ENCODE assay signal across 26 cellular contexts in the genomic region with DNA sequence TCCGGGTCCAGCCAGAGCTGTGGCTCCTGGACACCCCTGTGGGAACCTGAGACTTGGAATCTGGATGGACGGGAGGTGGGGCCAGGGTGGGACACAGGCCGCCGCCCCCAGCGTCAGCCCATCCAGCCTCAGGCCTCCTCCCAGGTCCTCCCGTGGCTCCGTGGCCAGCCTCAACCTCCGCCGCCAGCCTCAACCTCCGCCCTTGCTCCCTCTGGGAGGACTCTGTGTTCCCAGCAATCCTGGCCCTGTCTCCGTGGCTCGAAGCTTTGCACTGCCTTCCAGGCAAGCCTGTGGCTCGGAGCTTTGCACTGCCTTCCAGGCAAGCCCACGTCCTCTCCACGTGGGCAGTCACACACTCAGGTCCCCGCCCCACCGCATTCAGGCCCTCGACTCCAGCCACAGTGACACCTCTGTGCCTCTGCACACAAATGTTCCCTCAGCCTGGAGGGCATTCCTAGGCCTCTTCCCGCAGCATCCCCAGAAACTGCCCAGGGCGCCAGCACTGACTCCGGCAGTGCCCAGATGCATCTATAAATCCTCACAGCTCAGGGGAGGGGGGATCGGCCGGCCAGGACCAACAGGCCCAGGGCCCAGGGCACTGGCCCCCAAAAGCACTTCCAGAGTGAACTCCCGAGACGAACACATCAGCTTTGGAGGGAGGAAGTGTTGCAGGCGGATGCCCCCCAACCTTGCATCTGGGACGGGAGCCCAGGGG.
"Had no signal": no experiment of that assay in that cellular context is flagged by ENCODE, and none has a peak within 500 bp of the region (broad histone marks: within the 10 kb centered on the region; RNA-seq: fewer than 3 reads in every experiment).

No MANE protein-coding gene starts in this region.

- H3K4me1 Mint-ChIP-seq: activated CD4-positive, alpha-beta memory T cell treated with anti-CD3 and anti-CD28 coated beads, Interleukin-2, amount 10 ng/mL, durations not matched to agents 7 days and 5 days; activated CD4-positive, alpha-beta T cell treated with anti-CD3 and anti-CD28 coated beads, Interleukin-2, amount 10 ng/mL, durations not matched to agents 7 days and 5 days; central memory CD8-positive, alpha-beta T cell; naive B cell had no signal

- FAIRE-seq: pancreas, TTC549 had no signal

- H3K4me3 ChIP-seq: breast epithelium, esophagus muscularis mucosa, left lung, pancreas, psoas muscle, thyroid gland had no signal

- DNase-seq: activated CD4-positive, alpha-beta memory T cell treated with anti-CD3 and anti-CD28 coated beads, Interleukin-2, amount 10 ng/mL, durations not matched to agents 7 days and 5 days; activated CD4-positive, alpha-beta T cell treated with anti-CD3 and anti-CD28 coated beads for 1 hour; activated CD4-positive, alpha-beta T cell treated with anti-CD3 and anti-CD28 coated beads, Interleukin-2, amount 10 ng/mL, durations not matched to agents 7 days and 5 days; activated CD8-positive, alpha-beta memory T cell treated with anti-CD3 and anti-CD28 coated beads, Interleukin-2, amount 50 U/mL, for 48 hours; activated gamma-delta T cell treated with Interleukin-2 at 50 U/mL for 16 hours; activated naive CD4-positive, alpha-beta T cell treated with anti-CD3 and anti-CD28 coated beads, Interleukin-2, amount 50 U/mL, for 16 hours; activated T-cell treated with anti-CD3 and anti-CD28 coated beads, Interleukin-2, amount 50 U/mL, for 24 hours; amniotic stem cell; dermis blood vessel endothelial cell; effector CD4-positive, alpha-beta T cell; foreskin keratinocyte; naive B cell; psoas muscle; stimulated activated CD4-positive, alpha-beta T cell treated with anti-CD3 and anti-CD28 coated beads, Interleukin-2, amount 100 ng/mL, for 48 hours; SW 1271; T-helper 9 cell; thyroid gland; WERI-Rb-1 had no signal

- H3K27ac ChIP-seq: breast epithelium, esophagus muscularis mucosa, foreskin keratinocyte, left lung, pancreas, psoas muscle, thyroid gland, WERI-Rb-1 had no signal

- H3K4me1 ChIP-seq: breast epithelium, foreskin keratinocyte, left lung, thyroid gland had no signal

- ATAC-seq: foreskin keratinocyte, left lung, pancreas, psoas muscle had no signal

- H3K4me3 Mint-ChIP-seq: activated CD4-positive, alpha-beta memory T cell treated with anti-CD3 and anti-CD28 coated beads, Interleukin-2, amount 10 ng/mL, durations not matched to agents 7 days and 5 days; activated CD4-positive, alpha-beta T cell treated with anti-CD3 and anti-CD28 coated beads, Interleukin-2, amount 10 ng/mL, durations not matched to agents 7 days and 5 days; activated T-cell treated with anti-CD3 and anti-CD28 coated beads, Interleukin-2, amount 50 U/mL, for 24 hours; central memory CD8-positive, alpha-beta T cell; naive B cell; stimulated activated naive CD8-positive, alpha-beta T cell treated with anti-CD3 and anti-CD28 coated beads, Interleukin-15, Interleukin-2, amounts not matched to agents 100 ng/mL and 50 ng/mL, for 24 hours; T-helper 1 cell treated with Interleukin-12 subunit alpha and Interleukin-12 subunit beta and Interleukin-4 antibody, amounts not matched to agents 30 μg/mL and 1 μg/mL, for 36 hours had no signal

- H3K9me3 Mint-ChIP-seq: activated CD4-positive, alpha-beta memory T cell treated with anti-CD3 and anti-CD28 coated beads, Interleukin-2, amount 10 ng/mL, durations not matched to agents 7 days and 5 days; activated CD4-positive, alpha-beta T cell treated with anti-CD3 and anti-CD28 coated beads, Interleukin-2, amount 10 ng/mL, durations not matched to agents 7 days and 5 days; activated T-cell treated with anti-CD3 and anti-CD28 coated beads, Interleukin-2, amount 50 U/mL, for 24 hours; central memory CD8-positive, alpha-beta T cell; naive B cell; stimulated activated naive CD8-positive, alpha-beta T cell treated with anti-CD3 and anti-CD28 coated beads, Interleukin-15, Interleukin-2, amounts not matched to agents 100 ng/mL and 50 ng/mL, for 24 hours; T-helper 1 cell treated with Interleukin-12 subunit alpha and Interleukin-12 subunit beta and Interleukin-4 antibody, amounts not matched to agents 30 μg/mL and 1 μg/mL, for 36 hours had no signal

- H3K9me3 ChIP-seq: breast epithelium, esophagus muscularis mucosa, left lung, pancreas, psoas muscle, thyroid gland had no signal

- H3K36me3 ChIP-seq: breast epithelium, esophagus muscularis mucosa, left lung, pancreas, thyroid gland, WERI-Rb-1 had no signal

- H3K27me3 Mint-ChIP-seq: activated CD4-positive, alpha-beta memory T cell treated with anti-CD3 and anti-CD28 coated beads, Interleukin-2, amount 10 ng/mL, durations not matched to agents 7 days and 5 days; activated CD4-positive, alpha-beta T cell treated with anti-CD3 and anti-CD28 coated beads, Interleukin-2, amount 10 ng/mL, durations not matched to agents 7 days and 5 days; activated T-cell treated with anti-CD3 and anti-CD28 coated beads, Interleukin-2, amount 50 U/mL, for 24 hours; central memory CD8-positive, alpha-beta T cell; naive B cell; stimulated activated naive CD8-positive, alpha-beta T cell treated with anti-CD3 and anti-CD28 coated beads, Interleukin-15, Interleukin-2, amounts not matched to agents 100 ng/mL and 50 ng/mL, for 24 hours had no signal

- H3K27me3 ChIP-seq: breast epithelium, esophagus muscularis mucosa, foreskin keratinocyte, left lung, pancreas, thyroid gland had no signal

- H3K36me3 Mint-ChIP-seq: naive B cell had no signal

- H3K27ac Mint-ChIP-seq: activated CD4-positive, alpha-beta memory T cell treated with anti-CD3 and anti-CD28 coated beads, Interleukin-2, amount 10 ng/mL, durations not matched to agents 7 days and 5 days; activated CD4-positive, alpha-beta T cell treated with anti-CD3 and anti-CD28 coated beads, Interleukin-2, amount 10 ng/mL, durations not matched to agents 7 days and 5 days; activated T-cell treated with anti-CD3 and anti-CD28 coated beads, Interleukin-2, amount 50 U/mL, for 24 hours; naive B cell; stimulated activated naive CD8-positive, alpha-beta T cell treated with anti-CD3 and anti-CD28 coated beads, Interleukin-15, Interleukin-2, amounts not matched to agents 100 ng/mL and 50 ng/mL, for 24 hours; T-helper 1 cell treated with Interleukin-12 subunit alpha and Interleukin-12 subunit beta and Interleukin-4 antibody, amounts not matched to agents 30 μg/mL and 1 μg/mL, for 36 hours had no signal
